13 cellular contexts compared by ENCODE assay signal in genomic region chr14:24315243-24315806, GRCh38. TPM values are rescaled to one million over a fixed set of nuclear protein-coding genes. Genes with fewer than 3 reads are reported as not detected.
DNase-seq lines count a peak whose midpoint lies in the region; ATAC-seq and TF ChIP-seq lines count a peak whose summit lies in the region.
"Had no signal": no experiment of that assay in that cellular context is flagged by ENCODE, and none has a peak within 500 bp of the region (broad histone marks: within the 10 kb centered on the region; RNA-seq: fewer than 3 reads in every experiment).

No MANE protein-coding gene starts in this region.

- peaks cover 47% of the 10 kb centered on the region for H3K4me1 Mint-ChIP-seq in endothelial cell (ENCODE audit: unreplicated experiment)
- H3K4me1 Mint-ChIP-seq in neural crest cell, result no peaks in the 10 kb centered on the region
- H3K4me1 Mint-ChIP-seq in stimulated activated naive CD8-positive, alpha-beta T cell treated with anti-CD3 and anti-CD28 coated beads, Interleukin-15, amount 100 ng/mL, for 72 hours, result peaks cover 69% of the 10 kb centered on the region

- H3K4me3 ChIP-seq in heart right ventricle, result peak overlapping the region in 2 of 10 donors; percentile 21 to 36
- H3K4me3 ChIP-seq in aorta (ENCODE audit: low read length in 2 of 2), result no peak overlapping the region

- H3K27me3 Mint-ChIP-seq in endothelial cell (ENCODE audit: unreplicated experiment) (peaks cover 30% of the 10 kb centered on the region), neural crest cell (ENCODE audit: low read depth) (peaks cover 33% of the 10 kb centered on the region)
- peaks cover 15% of the 10 kb centered on the region for H3K27me3 Mint-ChIP-seq in stimulated activated naive CD8-positive, alpha-beta T cell treated with anti-CD3 and anti-CD28 coated beads, Interleukin-15, amount 100 ng/mL, for 72 hours

- H3K4me1 ChIP-seq in heart right ventricle (peaks cover 13 to 88% (median 65%) of the 10 kb centered on the region in 9 donors), aorta (ENCODE audit: control insufficient read depth in 1 of 2, insufficient read depth in 2 of 2, low read length in 2 of 2) (no peaks in the 10 kb centered on the region), foreskin keratinocyte (peaks cover 28% of the 10 kb centered on the region)

- no peak for TF ChIP-seq CTCF in heart right ventricle (IDR thresholded peaks at IDR 0.05)
- no peak for TF ChIP-seq CTCF in endothelial cell (IDR thresholded peaks at IDR 0.05; ENCODE audit: unreplicated experiment)
- TF ChIP-seq CTCF in neural crest cell (conservative IDR thresholded peaks at IDR 0.05), result no peak
- TF ChIP-seq CTCF in foreskin keratinocyte (conservative IDR thresholded peaks at IDR 0.05), result no peak

- 79% methylated on average over 10 of the region's 10 CpGs for WGBS in heart right ventricle, 2 donors
- WGBS in aorta, 2 donors, result 87 to 89% methylated on average over 10 of the region's 10 CpGs

- H3K4me3 Mint-ChIP-seq in endothelial cell (ENCODE audit: unreplicated experiment), result peak overlapping the region; percentile 10
- H3K4me3 Mint-ChIP-seq in neural crest cell, result peak overlapping the region; percentile 15
- H3K4me3 Mint-ChIP-seq in stimulated activated naive CD8-positive, alpha-beta T cell treated with anti-CD3 and anti-CD28 coated beads, Interleukin-15, amount 100 ng/mL, for 72 hours, result no peak overlapping the region

- no peaks in the 10 kb centered on the region for H3K9me3 ChIP-seq in heart right ventricle
- H3K9me3 ChIP-seq in aorta (ENCODE audit: control insufficient read depth, low read length), result no peaks in the 10 kb centered on the region

- peak overlapping the region in 9 of 10 donors; percentile 50 to 88 (median 72) for H3K27ac ChIP-seq in heart right ventricle
- no peak overlapping the region for H3K27ac ChIP-seq in aorta (ENCODE audit: low read depth in 1 of 2, low read length in 2 of 2)
- no peak overlapping the region for H3K27ac ChIP-seq in foreskin keratinocyte

- H3K9me3 Mint-ChIP-seq in endothelial cell (ENCODE audit: unreplicated experiment) (no peaks in the 10 kb centered on the region), neural crest cell (no peaks in the 10 kb centered on the region)
- H3K9me3 Mint-ChIP-seq in stimulated activated naive CD8-positive, alpha-beta T cell treated with anti-CD3 and anti-CD28 coated beads, Interleukin-15, amount 100 ng/mL, for 72 hours, result no peaks in the 10 kb centered on the region

- ATAC-seq in heart right ventricle, result no peak
- ATAC-seq in aorta (ENCODE audit: low FRiP score), result no peak
- ATAC-seq in stimulated activated naive CD8-positive, alpha-beta T cell treated with anti-CD3 and anti-CD28 coated beads, Interleukin-15, amount 100 ng/mL, for 72 hours, result no peak
- no peak for ATAC-seq in foreskin keratinocyte

- H3K36me3 Mint-ChIP-seq in endothelial cell (ENCODE audit: low read depth, unreplicated experiment), result peaks cover 35% of the 10 kb centered on the region
- H3K36me3 Mint-ChIP-seq in neural crest cell (ENCODE audit: low read depth), result no peaks in the 10 kb centered on the region

- intact Hi-C loops in heart right ventricle (cut with DNase I), result loop anchor here in 1 of 10 donors (5.0 kb wide), 1 partner anchor 122 kb away; no protein-coding TSS in a partner anchor
- intact Hi-C loops in cardiac septum (cut with DNase I), result no loop called here
- intact Hi-C loops in aorta (cut with DNase I), result no loop called here

- H3K27me3 ChIP-seq in heart right ventricle (peaks cover 0 to 38% (median 4%) of the 10 kb centered on the region in 7 donors), aorta (ENCODE audit: control insufficient read depth in 1 of 2, insufficient read depth in 2 of 2, low read length in 1 of 2) (no peaks in the 10 kb centered on the region), foreskin keratinocyte (peaks cover 11% of the 10 kb centered on the region)

- DNase-seq in heart right ventricle, result no peak
- DNase-seq in cardiac septum (ENCODE audit: low spot score), result no peak
- no peak for DNase-seq in endothelial cell (ENCODE audit: low spot score)
- DNase-seq in neural crest cell (ENCODE audit: low read depth, low spot score), result no peak
- peak; percentile 41 to 75 for DNase-seq in aorta
- no peak for DNase-seq in SHP77 (lab: John Stamatoyannopoulos, UW)
- DNase-seq in stimulated activated naive CD8-positive, alpha-beta T cell treated with anti-CD3 and anti-CD28 coated beads, Interleukin-15, amount 100 ng/mL, for 72 hours, result no peak
- no peak for DNase-seq in foreskin keratinocyte
- DNase-seq: activated gamma-delta T cell; effector CD8-positive, alpha-beta T cell; MM.1S; NCI-H2029 treated with DMSO at 0.1 percent for 48 hours; T-helper 9 cell had no signal

- H3K27ac Mint-ChIP-seq in endothelial cell (ENCODE audit: unreplicated experiment), result no peak overlapping the region
- H3K27ac Mint-ChIP-seq in neural crest cell (ENCODE audit: unreplicated experiment), result no peak overlapping the region
- no peak overlapping the region for H3K27ac Mint-ChIP-seq in stimulated activated naive CD8-positive, alpha-beta T cell treated with anti-CD3 and anti-CD28 coated beads, Interleukin-15, amount 100 ng/mL, for 72 hours

- H3K36me3 ChIP-seq in heart right ventricle (peaks cover 0 to 28% (median 0%) of the 10 kb centered on the region in 9 donors), aorta (ENCODE audit: control insufficient read depth in 1 of 2, insufficient read depth in 2 of 2, low read length in 1 of 2) (no peaks in the 10 kb centered on the region)

RNA-seq across cellular contexts. Expression of gene LTB4R, which starts 4.0 kb away (rescaled TPM):
- 1 to 10 TPM in 7 of 10 donors, under 1 TPM in 3; 0.76 to 3.1 (median 1.8) TPM for total RNA-seq in heart right ventricle
- 1 to 10 TPM; 3.2 to 3.7 TPM for polyA plus RNA-seq in heart right ventricle
- total RNA-seq in cardiac septum, result 1.8 TPM
- total RNA-seq in endothelial cell (ENCODE audit: unreplicated experiment), result 9.5 TPM
- total RNA-seq in neural crest cell, result 4.7 and 5.3 TPM in 2 replicates
- total RNA-seq in aorta, result 1 to 10 TPM; 7.0 to 8.2 TPM
- polyA plus RNA-seq in aorta, result 1 to 10 TPM; 2.9 to 5.2 TPM
- 7.2 and 8.5 TPM in 2 replicates for total RNA-seq in foreskin keratinocyte
- 8.1 and 8.9 TPM in 2 replicates for polyA plus RNA-seq in foreskin keratinocyte

RNA-seq across cellular contexts. Expression of gene LTB4R2, which starts 5.4 kb away (rescaled TPM):
- total RNA-seq in heart right ventricle, result 1 to 10 TPM in 7 of 10 donors, under 1 TPM in 3; 0.68 to 2.4 (median 1.3) TPM
- under 1 TPM; 0.51 to 0.90 TPM for polyA plus RNA-seq in heart right ventricle
- 2.2 TPM for total RNA-seq in cardiac septum
- total RNA-seq in endothelial cell (ENCODE audit: unreplicated experiment), result 13.3 TPM
- total RNA-seq in neural crest cell, result 7.9 and 9.4 TPM in 2 replicates
- 1 to 10 TPM; 3.7 to 5.5 TPM for total RNA-seq in aorta
- under 1 TPM; 0.38 to 0.95 TPM for polyA plus RNA-seq in aorta
- total RNA-seq in foreskin keratinocyte, result 11.6 and 12.8 TPM in 2 replicates
- polyA plus RNA-seq in foreskin keratinocyte, result 7.5 and 8.3 TPM in 2 replicates

RNA-seq across cellular contexts. Expression of gene CIDEB, which starts 7.5 kb away (rescaled TPM):
- total RNA-seq in heart right ventricle, result 1 to 10 TPM; 1.9 to 6.0 (median 3.5) TPM
- polyA plus RNA-seq in heart right ventricle, result 1 to 10 TPM; 4.3 to 4.8 TPM
- total RNA-seq in cardiac septum, result 2.4 TPM
- total RNA-seq in endothelial cell (ENCODE audit: unreplicated experiment), result 0.82 TPM
- not detected in 2 replicates for total RNA-seq in neural crest cell
- total RNA-seq in aorta, result 10 to 100 TPM; 12.2 to 13.9 TPM
- polyA plus RNA-seq in aorta, result 10 to 100 TPM in 1 of 2 donors, 1 to 10 TPM in 1; 3.3 to 17.2 TPM
- total RNA-seq in foreskin keratinocyte, result 2.6 and 2.7 TPM in 2 replicates
- polyA plus RNA-seq in foreskin keratinocyte, result 2.4 and 3.4 TPM in 2 replicates

RNA-seq across cellular contexts. Expression of gene NOP9, which starts 15.7 kb away (rescaled TPM):
- total RNA-seq in heart right ventricle (10 to 100 TPM; 22.0 to 31.9 (median 27.3) TPM), cardiac septum (28.3 TPM), endothelial cell (ENCODE audit: unreplicated experiment) (27.2 TPM), neural crest cell (34.5 and 34.8 TPM in 2 replicates), aorta (10 to 100 TPM; 17.8 to 19.9 TPM), foreskin keratinocyte (26.5 and 30.2 TPM in 2 replicates)
- polyA plus RNA-seq in heart right ventricle (10 to 100 TPM; 10.7 to 10.8 TPM), aorta (10 to 100 TPM in 1 of 2 donors, 1 to 10 TPM in 1; 7.9 to 10.8 TPM), foreskin keratinocyte (11.9 and 15.0 TPM in 2 replicates)

RNA-seq across cellular contexts. Expression of gene DHRS1, which starts 15.7 kb away (rescaled TPM):
- 10 to 100 TPM in 4 of 10 donors, 1 to 10 TPM in 6; 6.9 to 11.1 (median 9.0) TPM for total RNA-seq in heart right ventricle
- polyA plus RNA-seq in heart right ventricle, result 10 to 100 TPM in 1 of 2 donors, 1 to 10 TPM in 1; 8.5 to 11.6 TPM
- total RNA-seq in cardiac septum, result 8.5 TPM
- 17.7 TPM for total RNA-seq in endothelial cell (ENCODE audit: unreplicated experiment)
- total RNA-seq in neural crest cell, result 17.2 and 19.1 TPM in 2 replicates
- 10 to 100 TPM; 21.2 to 27.3 TPM for total RNA-seq in aorta
- 10 to 100 TPM; 29.6 to 33.2 TPM for polyA plus RNA-seq in aorta
- 69.4 and 82.0 TPM in 2 replicates for total RNA-seq in foreskin keratinocyte
- 75.4 and 91.3 TPM in 2 replicates for polyA plus RNA-seq in foreskin keratinocyte

Comparison
In these comparisons a context has a peak if more than half of its experiments do, and no peak if none do; other contexts are left out.
1. DNase-seq: peak in aorta (2 of 2); none in heart right ventricle (0 of 2), cardiac septum (single experiment), endothelial cell (single experiment), neural crest cell (single experiment), SHP77 (0 of 2), stimulated activated naive CD8-positive, alpha-beta T cell treated with anti-CD3 and anti-CD28 coated beads, Interleukin-15, amount 100 ng/mL, for 72 hours (0 of 2) and foreskin keratinocyte (0 of 2).
2. H3K27ac ChIP-seq: peak in heart right ventricle (9 of 10); none in aorta (0 of 2) and foreskin keratinocyte (single experiment).
3. H3K4me3 Mint-ChIP-seq: peak in endothelial cell (single experiment) and neural crest cell (single experiment); none in stimulated activated naive CD8-positive, alpha-beta T cell treated with anti-CD3 and anti-CD28 coated beads, Interleukin-15, amount 100 ng/mL, for 72 hours (0 of 2).